Comparison of ENCODE assay signal across 14 cellular contexts in the genomic region with DNA sequence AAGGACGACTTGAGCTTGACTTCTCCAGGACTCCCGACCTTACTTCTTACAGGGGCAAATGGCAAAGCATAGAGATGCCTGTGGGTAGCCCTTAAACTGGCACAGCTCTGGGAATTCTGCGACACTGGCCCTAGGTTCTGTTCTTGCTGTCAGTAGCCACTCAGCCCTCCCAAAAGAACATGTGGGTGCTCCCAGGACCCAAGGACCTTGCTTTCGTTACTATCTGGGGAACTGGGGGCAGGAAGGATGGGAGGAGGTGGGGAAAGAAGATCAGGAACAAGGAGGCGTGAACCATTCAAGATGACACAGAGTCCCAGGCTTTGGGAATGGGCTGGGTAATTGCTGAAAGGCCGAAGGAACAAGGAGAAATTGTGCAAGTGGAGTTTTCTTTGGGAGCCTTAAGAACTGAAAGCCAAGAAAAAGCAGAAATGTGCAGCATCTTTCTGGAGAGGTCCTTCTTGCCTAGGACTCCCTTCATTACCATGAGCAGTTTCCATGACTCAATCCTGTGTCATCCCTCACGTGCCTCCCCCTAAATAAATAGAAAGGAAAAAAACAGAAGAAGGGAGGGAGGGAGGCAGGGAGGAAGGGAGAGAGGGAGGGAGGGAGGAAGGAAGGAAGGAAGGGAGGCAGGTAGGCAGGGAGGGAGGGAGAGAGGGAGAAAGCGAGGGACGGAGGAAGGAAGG.
DNase-seq lines count a peak whose midpoint lies in the region; ATAC-seq and TF ChIP-seq lines count a peak whose summit lies in the region.
"Had no signal": no experiment of that assay in that cellular context is flagged by ENCODE, and none has a peak within 500 bp of the region (broad histone marks: within the 10 kb centered on the region; RNA-seq: fewer than 3 reads in every experiment).

No MANE protein-coding gene starts in this region.

- H3K4me3 Mint-ChIP-seq in type B pancreatic cell = no peak overlapping the region
- H3K4me3 Mint-ChIP-seq: naive thymus-derived CD8-positive, alpha-beta T cell had no signal

- no peaks in the 10 kb centered on the region for H3K36me3 Mint-ChIP-seq in type B pancreatic cell
- H3K36me3 Mint-ChIP-seq: naive thymus-derived CD8-positive, alpha-beta T cell had no signal

- peaks cover 6% of the 10 kb centered on the region for H3K27me3 Mint-ChIP-seq in type B pancreatic cell

- no peaks in the 10 kb centered on the region for H3K9me3 Mint-ChIP-seq in type B pancreatic cell

- H3K4me1 Mint-ChIP-seq in type B pancreatic cell (ENCODE audit: unreplicated experiment) = peaks cover 19% of the 10 kb centered on the region
- H3K4me1 Mint-ChIP-seq: naive thymus-derived CD8-positive, alpha-beta T cell had no signal

- peak; percentile 47 for ATAC-seq in esophagus mucosa
- no peak for ATAC-seq in GM21619 (IDR thresholded peaks at IDR 0.05; ENCODE audit: unreplicated experiment)
- ATAC-seq: left colon; naive thymus-derived CD8-positive, alpha-beta T cell had no signal

- H3K27ac Mint-ChIP-seq in type B pancreatic cell = no peak overlapping the region
- H3K27ac Mint-ChIP-seq: naive thymus-derived CD8-positive, alpha-beta T cell had no signal

- TF ChIP-seq CTCF in type B pancreatic cell (conservative IDR thresholded peaks at IDR 0.05) = no peak

- DNase-seq in ELR (ENCODE audit: low read depth) (peak; percentile 70), NCI-H226 (peak; percentile 41), skeletal muscle cell (ENCODE audit: low read depth) (peak; percentile 26), NCI-H2081 treated with DMSO at 0.1 percent for 48 hours (lab: John Stamatoyannopoulos, UW) (no peak), type B pancreatic cell (ENCODE audit: extremely low spot score, unreplicated experiment) (no peak), SHP77 treated with DMSO at 0.1 percent for 48 hours (lab: John Stamatoyannopoulos, UW) (no peak)
- DNase-seq: activated T-cell treated with anti-CD3 and anti-CD28 coated beads, Interleukin-2, amount 50 U/mL, for 1 hour; amygdala; left colon; naive thymus-derived CD8-positive, alpha-beta T cell; NCI-H2107; substantia nigra had no signal

- H3K4me3 ChIP-seq in skeletal muscle cell (ENCODE audit: low read depth, low read length) = no peak overlapping the region

Comparison
In these comparisons a context has a peak if more than half of its experiments do, and no peak if none do; other contexts are left out.
1. DNase-seq: peak in ELR (single experiment), NCI-H226 (single experiment) and skeletal muscle cell (single experiment); none in NCI-H2081 treated with DMSO at 0.1 percent for 48 hours (single experiment), type B pancreatic cell (single experiment) and SHP77 treated with DMSO at 0.1 percent for 48 hours (single experiment).